ENCODE assay signal across 8 cellular contexts in the genomic region with DNA sequence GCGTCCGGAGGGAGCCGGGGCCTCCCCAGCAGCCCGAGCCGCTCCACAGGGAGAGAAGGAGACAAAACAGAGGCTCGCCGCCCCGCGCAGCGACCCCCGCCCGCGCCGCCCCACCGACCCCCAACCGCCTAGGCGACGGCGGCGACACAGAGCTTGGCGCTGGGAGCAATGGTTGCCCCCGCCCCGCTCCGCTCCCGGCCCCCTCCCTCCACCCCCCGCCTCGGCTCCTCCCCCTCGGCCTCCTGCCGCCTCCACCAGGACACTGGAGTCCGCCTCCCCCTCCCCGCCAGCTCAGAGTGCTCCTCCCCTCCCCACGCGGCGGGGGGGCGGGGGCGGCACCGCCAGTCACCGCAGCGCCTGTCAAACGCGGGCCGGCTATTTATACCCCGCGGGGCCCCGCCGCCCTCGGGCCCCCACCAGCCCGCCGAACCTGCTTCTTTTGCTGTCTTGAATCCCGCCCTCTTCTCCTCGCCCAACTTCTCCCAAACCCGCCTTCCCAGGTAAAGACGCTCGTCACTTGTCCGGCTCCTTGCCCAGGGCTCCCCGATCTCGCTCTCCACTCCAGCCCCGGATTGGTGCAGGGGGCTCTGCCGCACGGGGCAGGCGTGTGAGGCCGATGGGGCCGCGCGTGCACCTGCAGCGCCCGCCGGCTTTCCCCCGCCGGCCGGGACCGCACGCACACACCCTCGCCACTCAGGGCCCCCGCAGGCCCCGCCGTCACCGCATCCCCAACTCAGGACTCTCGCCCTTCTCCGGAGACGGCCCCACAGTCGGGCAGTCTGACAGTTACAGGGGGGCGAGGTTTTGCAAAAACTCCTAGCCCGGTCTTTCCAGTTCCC. TPM values are rescaled to one million over a fixed set of nuclear protein-coding genes. Genes with fewer than 3 reads are reported as not detected.
DNase-seq lines count a peak whose midpoint lies in the region; ATAC-seq and TF ChIP-seq lines count a peak whose summit lies in the region.

A gene (minus strand): TSS at position 170 of the 839 bp plus-strand sequence. CDS start 39,517 bp downstream, outside the sequence.

- peaks cover 26% of the 10 kb centered on the region for H3K4me1 Mint-ChIP-seq in activated B cell treated with CpG ODN at 0.5 μM for 24 hours
- peaks cover 18 to 23% of the 10 kb centered on the region in 2 donors for H3K4me1 Mint-ChIP-seq in immature natural killer cell

- H3K9me3 Mint-ChIP-seq in activated B cell treated with CpG ODN at 0.5 μM for 24 hours (no peaks in the 10 kb centered on the region), immature natural killer cell (no peaks in the 10 kb centered on the region)

- intact Hi-C loops in activated B cell treated with CpG ODN at 0.5 μM for 24 hours (cut with micrococcal nuclease): loop anchor here (1.0 to 5.0 kb wide), 7 partner anchors 34 to 1348 kb away; a partner anchor contains a TSS

- peak within 1 kb of the TSS; percentile 88 to 89 for H3K4me3 ChIP-seq in cardiac fibroblast (replicated peaks in 1 of 2; ENCODE audit: low read depth in 2 of 2, low read length in 2 of 2)

- ATAC-seq in GM18907 (IDR thresholded peaks at IDR 0.05; ENCODE audit: unreplicated experiment) (peak; percentile 53), HG03139 (IDR thresholded peaks at IDR 0.05; ENCODE audit: unreplicated experiment) (peak; percentile 32), activated B cell treated with CpG ODN at 0.5 μM for 24 hours (ENCODE audit: low read depth) (peak; percentile 58)

- CTCF ChIA-PET in activated B cell treated with CpG ODN at 0.5 μM for 24 hours (lab: Charles Lee): interaction anchor here (1.6 to 1.7 kb wide), 2 partner anchors 119 to 123 kb away, joined by 6 to 8 read pairs; a partner anchor contains a TSS

- peak within 1 kb of the TSS; percentile 93 for H3K4me3 Mint-ChIP-seq in activated B cell treated with CpG ODN at 0.5 μM for 24 hours
- peak within 1 kb of the TSS; percentile 91 to 94 (median 93) for H3K4me3 Mint-ChIP-seq in immature natural killer cell

- POLR2A ChIA-PET in activated B cell treated with CpG ODN at 0.5 μM for 24 hours (lab: Charles Lee): interaction anchor here (0.5 to 4.4 kb wide), 21 partner anchors 9 to 383 kb away, joined by 3 to 74 read pairs (median 7); a partner anchor contains a TSS

- H3K27ac Mint-ChIP-seq in activated B cell treated with CpG ODN at 0.5 μM for 24 hours: peak within 1 kb of the TSS; percentile 92
- peak within 1 kb of the TSS; percentile 86 to 96 (median 92) for H3K27ac Mint-ChIP-seq in immature natural killer cell

- DNase-seq in ACHN (peak; percentile 88), NCI-H2196 treated with DMSO at 0.1 percent for 48 hours (lab: John Stamatoyannopoulos, UW; ENCODE audit: unreplicated experiment) (peak; percentile 36), activated B cell treated with CpG ODN at 0.5 μM for 24 hours (peak; percentile 81), cardiac fibroblast (ENCODE audit: low read depth in 2 of 2) (peak; percentile 87 to 94), immature natural killer cell (peak; percentile 85 to 88 (median 88)), smooth muscle cell of the brain vasculature (ENCODE audit: low read depth, low spot score) (peak; percentile 62)

- H3K36me3 Mint-ChIP-seq in activated B cell treated with CpG ODN at 0.5 μM for 24 hours (ENCODE audit: low read depth): peaks cover 2% of the 10 kb centered on the region
- no peaks in the 10 kb centered on the region for H3K36me3 Mint-ChIP-seq in immature natural killer cell

- in situ Hi-C loops in ACHN (cut with HindIII; ENCODE audit: low pct_ligation_motif_present, low pct_unique_long_range_greater_than_20kb, low sequenced_read_pairs): no loop called here

- no peaks in the 10 kb centered on the region for H3K27me3 Mint-ChIP-seq in activated B cell treated with CpG ODN at 0.5 μM for 24 hours
- peaks cover 3 to 20% (median 7%) of the 10 kb centered on the region in 3 donors for H3K27me3 Mint-ChIP-seq in immature natural killer cell (ENCODE audit: low read depth in 3 of 3)

- no peak for TF ChIP-seq CTCF in activated B cell treated with CpG ODN at 0.5 μM for 24 hours (IDR thresholded peaks at IDR 0.05)
- no peak for TF ChIP-seq CTCF in cardiac fibroblast (IDR thresholded peaks at IDR 0.05; ENCODE audit: low read depth, low read length)

RNA-seq across cellular contexts. Expression of the gene that starts here (rescaled TPM):
- 48.7 and 57.9 TPM in 2 replicates for total RNA-seq in activated B cell treated with CpG ODN at 0.5 μM for 24 hours
- 10 to 100 TPM; 35.9 to 45.7 (median 38.8) TPM for polyA plus RNA-seq in immature natural killer cell

Comparison
In these comparisons a context has a peak if more than half of its experiments do, and no peak if none do; other contexts are left out.
1. Peak in every context shown above with its lines: DNase-seq, ATAC-seq and H3K4me3 ChIP-seq.
2. DNase-seq: peak in every context shown above with its lines; median percentile 90 in cardiac fibroblast; 88 in ACHN; 88 in immature natural killer cell; 81 in activated B cell treated with CpG ODN at 0.5 μM for 24 hours; 62 in smooth muscle cell of the brain vasculature; 36 in NCI-H2196 treated with DMSO at 0.1 percent for 48 hours.